In genomic region chr19:644789-645188, GRCh38 we compare ENCODE assay signal across 15 cellular contexts. TPM values are rescaled to one million over a fixed set of nuclear protein-coding genes. Genes with fewer than 3 reads are reported as not detected.
A peak's percentile ranks its signal among the peaks of the same experiment; 100 is the strongest.
DNase-seq lines count a peak whose midpoint lies in the region; ATAC-seq and TF ChIP-seq lines count a peak whose summit lies in the region.
"Had no signal": no experiment of that assay in that cellular context is flagged by ENCODE, and none has a peak within 500 bp of the region (broad histone marks: within the 10 kb centered on the region; RNA-seq: fewer than 3 reads in every experiment).

No MANE protein-coding gene starts in this region.

- peaks cover 0 to 23% (median 4%) of the 10 kb centered on the region in 11 experiments; a peak in 10 of 22 replicates for H3K27me3 ChIP-seq in BLaER1 treated with 17β-estradiol and CSF1 and Interleukin-3, amounts not matched to agents 10 nM and 100 nM
- peaks cover 0 to 6% (median 0%) of the 10 kb centered on the region in 7 donors for H3K27me3 ChIP-seq in spleen (replicated peaks in 1 of 7)
- H3K27me3 ChIP-seq: SJSA1 had no signal

- no peak for ATAC-seq in activated B cell treated with CpG ODN at 0.5 μM for 24 hours (ENCODE audit: low read depth)

- 79 to 90% (median 81%) methylated on average over 7 to 14 of the region's 14 CpGs for WGBS in spleen, 5 donors

- H3K4me3 Mint-ChIP-seq in activated B cell treated with CpG ODN at 0.5 μM for 24 hours = no peak overlapping the region
- H3K4me3 Mint-ChIP-seq: CD4-positive, alpha-beta memory T cell had no signal

- H3K4me3 ChIP-seq in BLaER1 treated with 17β-estradiol and CSF1 and Interleukin-3, amounts not matched to agents 10 nM and 100 nM = peak overlapping the region in 2 of 10 experiments; percentile 0; a peak in 2 of 20 replicates
- no peak overlapping the region for H3K4me3 ChIP-seq in spleen
- H3K4me3 ChIP-seq: HAP-1, SJSA1 had no signal

- CTCF ChIA-PET in activated B cell treated with CpG ODN at 0.5 μM for 24 hours (lab: Charles Lee) = no interaction called here

- H3K27ac ChIP-seq in BLaER1 treated with 17β-estradiol and CSF1 and Interleukin-3, amounts not matched to agents 10 nM and 100 nM = peak overlapping the region in 7 of 11 experiments; percentile 28 to 63 (median 58); a peak in 11 of 22 replicates
- H3K27ac ChIP-seq in spleen = no peak overlapping the region
- H3K27ac ChIP-seq: SJSA1 had no signal

- intact Hi-C loops in activated B cell treated with CpG ODN at 0.5 μM for 24 hours (cut with micrococcal nuclease) = no loop called here
- intact Hi-C loops in spleen (cut with DNase I; ENCODE audit: low total_unique reads) = no loop called here

- peak overlapping the region; percentile 24 for H3K27ac Mint-ChIP-seq in activated B cell treated with CpG ODN at 0.5 μM for 24 hours

- H3K9me3 Mint-ChIP-seq in activated B cell treated with CpG ODN at 0.5 μM for 24 hours = no peaks in the 10 kb centered on the region

- peaks cover 13 to 49% (median 36%) of the 10 kb centered on the region in 10 experiments for H3K4me1 ChIP-seq in BLaER1 treated with 17β-estradiol and CSF1 and Interleukin-3, amounts not matched to agents 10 nM and 100 nM
- peaks cover 0 to 16% (median 6%) of the 10 kb centered on the region in 6 donors for H3K4me1 ChIP-seq in spleen
- H3K4me1 ChIP-seq: HAP-1 had no signal

- H3K9me3 ChIP-seq in BLaER1 treated with 17β-estradiol and CSF1 and Interleukin-3, amounts not matched to agents 10 nM and 100 nM (replicated peaks in 1 of 11) = no peaks in the 10 kb centered on the region
- H3K9me3 ChIP-seq in spleen = no peaks in the 10 kb centered on the region
- H3K9me3 ChIP-seq: HAP-1, SJSA1 had no signal

- no peaks in the 10 kb centered on the region for H3K27me3 Mint-ChIP-seq in activated B cell treated with CpG ODN at 0.5 μM for 24 hours
- H3K27me3 Mint-ChIP-seq: CD4-positive, alpha-beta memory T cell had no signal

- TF ChIP-seq CTCF in activated B cell treated with CpG ODN at 0.5 μM for 24 hours (IDR thresholded peaks at IDR 0.05) = no peak
- TF ChIP-seq CTCF in spleen (IDR thresholded peaks at IDR 0.05 in 8 of 11, conservative IDR thresholded peaks at IDR 0.05 in 3 of 11) = no peak

- TF ChIP-seq POLR2A in spleen (IDR thresholded peaks at IDR 0.05) = no peak

- POLR2A ChIA-PET in activated B cell treated with CpG ODN at 0.5 μM for 24 hours (lab: Charles Lee) = no interaction called here

- peak overlapping the region; percentile 53 to 95 (median 86) for H3K4me2 ChIP-seq in BLaER1 treated with 17β-estradiol and CSF1 and Interleukin-3, amounts not matched to agents 10 nM and 100 nM

- H3K4me1 Mint-ChIP-seq in activated B cell treated with CpG ODN at 0.5 μM for 24 hours = peaks cover 15% of the 10 kb centered on the region

- H3K36me3 Mint-ChIP-seq in activated B cell treated with CpG ODN at 0.5 μM for 24 hours (ENCODE audit: low read depth) = peaks cover 28% of the 10 kb centered on the region

- peaks cover 39 to 50% (median 43%) of the 10 kb centered on the region in 11 experiments for H3K36me3 ChIP-seq in BLaER1 treated with 17β-estradiol and CSF1 and Interleukin-3, amounts not matched to agents 10 nM and 100 nM
- H3K36me3 ChIP-seq in spleen = peaks cover 0 to 68% (median 50%) of the 10 kb centered on the region in 6 donors

- peaks cover 46 to 95% (median 78%) of the 10 kb centered on the region in 11 experiments for H4K20me1 ChIP-seq in BLaER1 treated with 17β-estradiol and CSF1 and Interleukin-3, amounts not matched to agents 10 nM and 100 nM

- DNase-seq in activated B cell treated with CpG ODN at 0.5 μM for 24 hours = no peak
- peak; percentile 61 for DNase-seq in spleen
- DNase-seq in D341Med (ENCODE audit: low spot score) = no peak
- no peak for DNase-seq in SKM-1 (lab: John Stamatoyannopoulos, UW; ENCODE audit: unreplicated experiment)
- DNase-seq: CD4-positive, alpha-beta memory T cell; DMS79; NCI-H1436; NCI-H2029; NCI-H748 treated with DMSO at 0.1 percent for 48 hours; SW 1271 had no signal

- H3K9ac ChIP-seq in BLaER1 treated with 17β-estradiol and CSF1 and Interleukin-3, amounts not matched to agents 10 nM and 100 nM = peak overlapping the region in 9 of 11 experiments; percentile 10 to 70 (median 59); a peak in 16 of 22 replicates

RNA-seq across cellular contexts. Expression of gene FGF22, which starts 5.1 kb away (rescaled TPM):
- total RNA-seq in activated B cell treated with CpG ODN at 0.5 μM for 24 hours (0.64 and 0.73 TPM in 2 replicates), spleen (under 1 TPM in 2 of 7 donors, not detected in 5; 0.27 to 0.61 TPM)
- under 1 TPM in 2 of 3 donors, not detected in 1; 0.10 to 0.20 TPM for polyA plus RNA-seq in spleen
- total RNA-seq: HT1080, NCI-H460 had no signal
- polyA plus RNA-seq: CD4-positive, alpha-beta memory T cell had no signal

RNA-seq across cellular contexts. Expression of gene POLRMT, which starts 11.5 kb away (rescaled TPM):
- 54.7 and 58.2 TPM in 2 replicates for total RNA-seq in activated B cell treated with CpG ODN at 0.5 μM for 24 hours
- total RNA-seq in spleen = 10 to 100 TPM; 28.6 to 55.6 (median 49.7) TPM
- 100 to 1,000 TPM in 2 of 3 donors, 10 to 100 TPM in 1; 67.8 to 105 (median 102) TPM for polyA plus RNA-seq in spleen

RNA-seq across cellular contexts. Expression of gene RNF126, which starts 18.2 kb away (rescaled TPM):
- total RNA-seq in activated B cell treated with CpG ODN at 0.5 μM for 24 hours (75.9 and 82.7 TPM in 2 replicates), spleen (10 to 100 TPM; 49.2 to 95.1 (median 57.7) TPM)
- polyA plus RNA-seq in spleen = 10 to 100 TPM; 38.1 to 55.3 (median 45.0) TPM

RNA-seq across cellular contexts. Expression of gene FSTL3, which starts 31.4 kb away (rescaled TPM):
- total RNA-seq in activated B cell treated with CpG ODN at 0.5 μM for 24 hours (2.1 and 2.2 TPM in 2 replicates), spleen (10 to 100 TPM; 11.5 to 43.4 (median 16.6) TPM)
- polyA plus RNA-seq in spleen = 10 to 100 TPM in 2 of 3 donors, 1 to 10 TPM in 1; 5.6 to 31.2 (median 10.9) TPM

RNA-seq across cellular contexts. Expression of gene PRSS57, which starts 50.5 kb away (rescaled TPM):
- not detected in 2 replicates for total RNA-seq in activated B cell treated with CpG ODN at 0.5 μM for 24 hours
- 1 to 10 TPM in 2 of 7 donors, under 1 TPM in 3, not detected in 2; 0.46 to 2.5 (median 0.60) TPM for total RNA-seq in spleen
- under 1 TPM; 0.24 to 0.70 (median 0.27) TPM for polyA plus RNA-seq in spleen
- total RNA-seq: CD4-positive, alpha-beta memory T cell; HT1080; NCI-H460; SJSA1 had no signal
- polyA plus RNA-seq: CD4-positive, alpha-beta memory T cell had no signal

Comparison
In these comparisons a context has a peak if more than half of its experiments do, and no peak if none do; other contexts are left out.
1. H3K27ac ChIP-seq: peak in BLaER1 treated with 17β-estradiol and CSF1 and Interleukin-3, amounts not matched to agents 10 nM and 100 nM (7 of 11); none in spleen (0 of 8).